In genomic region chr6:131949909-131950766, GRCh38 we compare ENCODE assay signal across 1 cellular context.
A peak's percentile ranks its signal among the peaks of the same experiment; 100 is the strongest.
TF ChIP-seq lines count a peak whose summit lies in the region.

No MANE protein-coding gene starts in this region.

TF ChIP-seq in HepG2, 621 proteins besides CTCF, POLR2A, EP300 and RAD21 (continued from another document and continues in another):
- TF ChIP-seq, protein P1, sequence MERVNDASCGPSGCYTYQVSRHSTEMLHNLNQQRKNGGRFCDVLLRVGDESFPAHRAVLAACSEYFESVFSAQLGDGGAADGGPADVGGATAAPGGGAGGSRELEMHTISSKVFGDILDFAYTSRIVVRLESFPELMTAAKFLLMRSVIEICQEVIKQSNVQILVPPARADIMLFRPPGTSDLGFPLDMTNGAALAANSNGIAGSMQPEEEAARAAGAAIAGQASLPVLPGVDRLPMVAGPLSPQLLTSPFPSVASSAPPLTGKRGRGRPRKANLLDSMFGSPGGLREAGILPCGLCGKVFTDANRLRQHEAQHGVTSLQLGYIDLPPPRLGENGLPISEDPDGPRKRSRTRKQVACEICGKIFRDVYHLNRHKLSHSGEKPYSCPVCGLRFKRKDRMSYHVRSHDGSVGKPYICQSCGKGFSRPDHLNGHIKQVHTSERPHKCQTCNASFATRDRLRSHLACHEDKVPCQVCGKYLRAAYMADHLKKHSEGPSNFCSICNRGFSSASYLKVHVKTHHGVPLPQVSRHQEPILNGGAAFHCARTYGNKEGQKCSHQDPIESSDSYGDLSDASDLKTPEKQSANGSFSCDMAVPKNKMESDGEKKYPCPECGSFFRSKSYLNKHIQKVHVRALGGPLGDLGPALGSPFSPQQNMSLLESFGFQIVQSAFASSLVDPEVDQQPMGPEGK (CRISPR knock-in tag; IDR thresholded peaks at IDR 0.05), result 0 out of 2 replicates have a peak, but pooled peaks have one; percentile 57
- peak; percentile 66 for TF ChIP-seq STAG1 (CRISPR knock-in tag; IDR thresholded peaks at IDR 0.05)
- TF ChIP-seq MAX (IDR thresholded peaks at IDR 0.05), result peak; percentile 58
- TF ChIP-seq KDM2A (CRISPR knock-in tag; IDR thresholded peaks at IDR 0.05; ENCODE audit: borderline replicate concordance, low read depth), result no peak
- TF ChIP-seq, protein P2, sequence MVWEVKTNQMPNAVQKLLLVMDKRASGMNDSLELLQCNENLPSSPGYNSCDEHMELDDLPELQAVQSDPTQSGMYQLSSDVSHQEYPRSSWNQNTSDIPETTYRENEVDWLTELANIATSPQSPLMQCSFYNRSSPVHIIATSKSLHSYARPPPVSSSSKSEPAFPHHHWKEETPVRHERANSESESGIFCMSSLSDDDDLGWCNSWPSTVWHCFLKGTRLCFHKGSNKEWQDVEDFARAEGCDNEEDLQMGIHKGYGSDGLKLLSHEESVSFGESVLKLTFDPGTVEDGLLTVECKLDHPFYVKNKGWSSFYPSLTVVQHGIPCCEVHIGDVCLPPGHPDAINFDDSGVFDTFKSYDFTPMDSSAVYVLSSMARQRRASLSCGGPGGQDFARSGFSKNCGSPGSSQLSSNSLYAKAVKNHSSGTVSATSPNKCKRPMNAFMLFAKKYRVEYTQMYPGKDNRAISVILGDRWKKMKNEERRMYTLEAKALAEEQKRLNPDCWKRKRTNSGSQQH (CRISPR knock-in tag; IDR thresholded peaks at IDR 0.05; ENCODE audit: low read depth), result peak; percentile 47; the same call in 1 of the 2 replicates
- TF ChIP-seq ZNF672 (CRISPR knock-in tag; IDR thresholded peaks at IDR 0.05), result peak; percentile 53; the same call in 1 of the 2 replicates
- TF ChIP-seq PLSCR1 (CRISPR knock-in tag; IDR thresholded peaks at IDR 0.05; ENCODE audit: borderline replicate concordance), result no peak; the same call in 1 of the 2 replicates
- TF ChIP-seq JUND (CRISPR knock-in tag; IDR thresholded peaks at IDR 0.05), result peak; percentile 75
- 0 out of 2 replicates have a peak, but pooled peaks have one; percentile 54 for TF ChIP-seq ZNF138 (CRISPR knock-in tag; IDR thresholded peaks at IDR 0.05; ENCODE audit: low read depth)
- no peak; the same call in 1 of the 2 replicates for TF ChIP-seq WIZ (CRISPR knock-in tag; IDR thresholded peaks at IDR 0.05)
- peak; percentile 39 for TF ChIP-seq HDAC2 (CRISPR knock-in tag; IDR thresholded peaks at IDR 0.05)
- TF ChIP-seq SALL2 (CRISPR knock-in tag; IDR thresholded peaks at IDR 0.05), result no peak; the same call in 1 of the 2 replicates
- no peak for TF ChIP-seq MEIS1 (CRISPR knock-in tag; IDR thresholded peaks at IDR 0.05; ENCODE audit: borderline replicate concordance)
- 0 out of 2 replicates have a peak, but pooled peaks have one; percentile 69 for TF ChIP-seq PBX3 (CRISPR knock-in tag; IDR thresholded peaks at IDR 0.05; ENCODE audit: borderline replicate concordance)
- peak; percentile 30 for TF ChIP-seq ZNF407 (CRISPR knock-in tag; IDR thresholded peaks at IDR 0.05; ENCODE audit: not compliant biosample characterization)
- no peak for TF ChIP-seq SRSF9 (IDR thresholded peaks at IDR 0.05; ENCODE audit: borderline replicate concordance, insufficient read depth, low read depth, low read length, poor library complexity, severe bottlenecking)
- TF ChIP-seq RORA (CRISPR knock-in tag; IDR thresholded peaks at IDR 0.05), result no peak
- 0 out of 2 replicates have a peak, but pooled peaks have one; percentile 52 for TF ChIP-seq MEIS2 (CRISPR knock-in tag; IDR thresholded peaks at IDR 0.05)
- TF ChIP-seq FOSL2 (CRISPR knock-in tag; IDR thresholded peaks at IDR 0.05), result no peak; the same call in 1 of the 2 replicates
- peak; percentile 93 for TF ChIP-seq ZNF576 (CRISPR knock-in tag; IDR thresholded peaks at IDR 0.05)
- TF ChIP-seq, protein P3, sequence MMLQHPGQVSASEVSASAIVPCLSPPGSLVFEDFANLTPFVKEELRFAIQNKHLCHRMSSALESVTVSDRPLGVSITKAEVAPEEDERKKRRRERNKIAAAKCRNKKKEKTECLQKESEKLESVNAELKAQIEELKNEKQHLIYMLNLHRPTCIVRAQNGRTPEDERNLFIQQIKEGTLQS (CRISPR knock-in tag; IDR thresholded peaks at IDR 0.05), result no peak
- no peak for TF ChIP-seq MXD4 (CRISPR knock-in tag; IDR thresholded peaks at IDR 0.05)
- peak; percentile 84 for TF ChIP-seq MYC (CRISPR knock-in tag; IDR thresholded peaks at IDR 0.05; ENCODE audit: borderline replicate concordance)
- peak; percentile 57; the same call in 1 of the 2 replicates for TF ChIP-seq AHDC1 (CRISPR knock-in tag; IDR thresholded peaks at IDR 0.05; ENCODE audit: borderline replicate concordance)
- TF ChIP-seq ZFP41 (CRISPR knock-in tag; IDR thresholded peaks at IDR 0.05; ENCODE audit: borderline replicate concordance), result peak; percentile 39
- peak; percentile 35; the same call in 1 of the 2 replicates for TF ChIP-seq NR2F6 (IDR thresholded peaks at IDR 0.05)
- TF ChIP-seq NR2F6 (CRISPR knock-in tag; IDR thresholded peaks at IDR 0.05), result peak; percentile 32; the same call in 1 of the 2 replicates
- peak in 1 of 2 experiments; percentile 6; a peak in 1 of 4 replicates for TF ChIP-seq REST (IDR thresholded peaks at IDR 0.05; ENCODE audit: borderline replicate concordance in 1 of 2, low read depth in 1 of 2, low read length in 2 of 2)
- TF ChIP-seq PHF8 (CRISPR knock-in tag; IDR thresholded peaks at IDR 0.05), result peak; percentile 64
